In genomic region chr3:187025656-187026320, GRCh38 we compare ENCODE assay signal across 8 cellular contexts.
DNase-seq lines count a peak whose midpoint lies in the region; ATAC-seq, FAIRE-seq and TF ChIP-seq lines count a peak whose summit lies in the region.

No MANE protein-coding gene starts in this region.

- DNase-seq in GM18507 (ENCODE audit: extremely low spot score, insufficient read length, low read depth), result no peak
- DNase-seq in activated CD8-positive, alpha-beta T cell treated with anti-CD3 and anti-CD28 coated beads for 36 hours, result peak; percentile 68
- DNase-seq in nephron progenitor cell, result no peak
- DNase-seq in RWPE1 (ENCODE audit: low spot score), result no peak
- no peak for DNase-seq in NCI-H1930 (lab: John Stamatoyannopoulos, UW)
- DNase-seq in NCI-H510A (lab: John Stamatoyannopoulos, UW), result no peak
- no peak for DNase-seq in NCI-H446 treated with DMSO at 0.1 percent for 48 hours (lab: John Stamatoyannopoulos, UW)

- peaks cover 5% of the 10 kb centered on the region for H3K9me3 Mint-ChIP-seq in activated CD8-positive, alpha-beta T cell treated with anti-CD3 and anti-CD28 coated beads for 36 hours
- H3K9me3 Mint-ChIP-seq in nephron progenitor cell, result peaks cover 3% of the 10 kb centered on the region

- no peaks in the 10 kb centered on the region for H3K27me3 Mint-ChIP-seq in activated CD8-positive, alpha-beta T cell treated with anti-CD3 and anti-CD28 coated beads for 36 hours
- H3K27me3 Mint-ChIP-seq in nephron progenitor cell (ENCODE audit: low read depth, poor library complexity), result peaks cover 4% of the 10 kb centered on the region

- intact Hi-C loops in activated CD8-positive, alpha-beta T cell treated with anti-CD3 and anti-CD28 coated beads for 36 hours (cut with micrococcal nuclease), result loop anchor here (2.0 to 5.0 kb wide), 3 partner anchors 15 to 93 kb away; partner anchors contain the start of gene ST6GAL1

- TF ChIP-seq CTCF in activated CD8-positive, alpha-beta T cell treated with anti-CD3 and anti-CD28 coated beads for 36 hours (IDR thresholded peaks at IDR 0.05), result no peak
- TF ChIP-seq CTCF in nephron progenitor cell (IDR thresholded peaks at IDR 0.05) (no peak), RWPE1 (conservative IDR thresholded peaks at IDR 0.05; ENCODE audit: low read depth) (no peak)

- CTCF ChIA-PET in activated CD8-positive, alpha-beta T cell treated with anti-CD3 and anti-CD28 coated beads for 36 hours (lab: Charles Lee), result interaction anchor here (0.7 to 3.1 kb wide), 15 partner anchors 9 to 177 kb away, joined by 3 to 14 read pairs (median 4); partner anchors contain the start of genes RPL39L and ST6GAL1
- CTCF ChIA-PET in RWPE1 (lab: Yijun Ruan, JAX), result interaction anchor here (0.6 kb wide), 1 partner anchor 506 kb away, joined by 3 read pairs; no protein-coding TSS in a partner anchor

- POLR2A ChIA-PET in activated CD8-positive, alpha-beta T cell treated with anti-CD3 and anti-CD28 coated beads for 36 hours (lab: Charles Lee), result interaction anchor here (0.7 to 4.1 kb wide), 26 partner anchors 9 to 241 kb away, joined by 3 to 75 read pairs (median 4); partner anchors contain the start of genes EIF4A2, RPL39L and ST6GAL1
- POLR2A ChIA-PET in RWPE1 (lab: Yijun Ruan, JAX; ENCODE audit: low non-redundant PET), result no interaction called here

- peak; percentile 45 for ATAC-seq in HG02981 (IDR thresholded peaks at IDR 0.05; ENCODE audit: unreplicated experiment)
- peak; percentile 38 for ATAC-seq in activated CD8-positive, alpha-beta T cell treated with anti-CD3 and anti-CD28 coated beads for 36 hours

- peaks cover 46% of the 10 kb centered on the region for H3K4me1 Mint-ChIP-seq in activated CD8-positive, alpha-beta T cell treated with anti-CD3 and anti-CD28 coated beads for 36 hours (ENCODE audit: low read depth)
- H3K4me1 Mint-ChIP-seq in nephron progenitor cell, result peaks cover 28% of the 10 kb centered on the region

- peaks cover 41% of the 10 kb centered on the region for H3K36me3 Mint-ChIP-seq in activated CD8-positive, alpha-beta T cell treated with anti-CD3 and anti-CD28 coated beads for 36 hours (ENCODE audit: low read depth)
- H3K36me3 Mint-ChIP-seq in nephron progenitor cell (ENCODE audit: low read depth), result peaks cover 56% of the 10 kb centered on the region

- FAIRE-seq in GM18507 (lab: Jason Lieb, UNC), result peak; percentile 75

- H3K27ac Mint-ChIP-seq in activated CD8-positive, alpha-beta T cell treated with anti-CD3 and anti-CD28 coated beads for 36 hours, result peak overlapping the region; percentile 98
- H3K27ac Mint-ChIP-seq in nephron progenitor cell, result peak overlapping the region; percentile 94

- H3K27ac ChIP-seq in RWPE1, result no peak overlapping the region

- peak overlapping the region; percentile 84 for H3K4me3 Mint-ChIP-seq in activated CD8-positive, alpha-beta T cell treated with anti-CD3 and anti-CD28 coated beads for 36 hours
- H3K4me3 Mint-ChIP-seq in nephron progenitor cell, result no peak overlapping the region
